ENCODE assay signal across 1 cellular context in the genomic region with DNA sequence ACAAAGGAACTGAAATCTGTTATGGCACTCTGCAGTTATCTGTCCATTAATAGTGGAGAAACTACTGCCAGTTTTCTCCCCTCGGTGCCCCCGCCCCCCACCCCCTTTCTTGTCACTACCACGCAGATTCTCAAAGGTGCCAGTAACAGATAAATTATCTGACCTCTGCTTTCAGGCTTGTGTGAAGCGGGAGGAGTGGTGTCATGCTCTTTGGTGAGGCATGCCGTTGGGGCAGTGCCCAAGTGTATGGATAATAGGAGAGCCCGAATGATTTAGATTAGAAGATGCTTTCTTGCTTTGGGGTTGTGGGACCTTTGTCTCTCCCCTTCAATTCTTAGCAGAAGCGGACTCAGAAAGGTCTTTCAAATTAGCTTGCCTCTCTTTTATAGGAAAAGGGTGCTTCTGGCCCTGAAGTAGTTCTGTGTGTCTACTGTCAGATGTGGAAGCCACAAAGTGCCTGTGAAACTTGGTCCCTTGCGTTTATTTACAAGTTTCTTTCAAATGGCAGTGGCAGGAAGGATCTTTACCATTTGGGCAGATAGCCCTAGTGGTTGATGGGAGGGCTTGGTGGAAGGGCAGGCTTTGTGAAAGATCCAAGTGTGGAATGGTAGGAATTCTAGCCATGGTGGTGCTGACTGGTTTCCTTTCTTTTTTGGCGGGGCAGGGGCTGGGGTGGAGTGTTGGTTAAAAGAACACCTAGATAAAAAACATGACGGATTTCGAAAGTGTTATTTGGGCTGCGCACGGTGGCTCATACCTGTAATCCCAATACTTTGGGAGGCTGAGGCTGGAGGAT.
TF ChIP-seq lines count a peak whose summit lies in the region.

No MANE protein-coding gene starts in this region.

TF ChIP-seq in WTC11, 78 proteins besides CTCF, POLR2A, EP300 and RAD21 (continued from another document):
- TF ChIP-seq, protein P1, sequence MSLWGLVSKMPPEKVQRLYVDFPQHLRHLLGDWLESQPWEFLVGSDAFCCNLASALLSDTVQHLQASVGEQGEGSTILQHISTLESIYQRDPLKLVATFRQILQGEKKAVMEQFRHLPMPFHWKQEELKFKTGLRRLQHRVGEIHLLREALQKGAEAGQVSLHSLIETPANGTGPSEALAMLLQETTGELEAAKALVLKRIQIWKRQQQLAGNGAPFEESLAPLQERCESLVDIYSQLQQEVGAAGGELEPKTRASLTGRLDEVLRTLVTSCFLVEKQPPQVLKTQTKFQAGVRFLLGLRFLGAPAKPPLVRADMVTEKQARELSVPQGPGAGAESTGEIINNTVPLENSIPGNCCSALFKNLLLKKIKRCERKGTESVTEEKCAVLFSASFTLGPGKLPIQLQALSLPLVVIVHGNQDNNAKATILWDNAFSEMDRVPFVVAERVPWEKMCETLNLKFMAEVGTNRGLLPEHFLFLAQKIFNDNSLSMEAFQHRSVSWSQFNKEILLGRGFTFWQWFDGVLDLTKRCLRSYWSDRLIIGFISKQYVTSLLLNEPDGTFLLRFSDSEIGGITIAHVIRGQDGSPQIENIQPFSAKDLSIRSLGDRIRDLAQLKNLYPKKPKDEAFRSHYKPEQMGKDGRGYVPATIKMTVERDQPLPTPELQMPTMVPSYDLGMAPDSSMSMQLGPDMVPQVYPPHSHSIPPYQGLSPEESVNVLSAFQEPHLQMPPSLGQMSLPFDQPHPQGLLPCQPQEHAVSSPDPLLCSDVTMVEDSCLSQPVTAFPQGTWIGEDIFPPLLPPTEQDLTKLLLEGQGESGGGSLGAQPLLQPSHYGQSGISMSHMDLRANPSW (CRISPR knock-in tag; conservative IDR thresholded peaks at IDR 0.05; ENCODE audit: low read depth) = no peak
- TF ChIP-seq, protein P2, sequence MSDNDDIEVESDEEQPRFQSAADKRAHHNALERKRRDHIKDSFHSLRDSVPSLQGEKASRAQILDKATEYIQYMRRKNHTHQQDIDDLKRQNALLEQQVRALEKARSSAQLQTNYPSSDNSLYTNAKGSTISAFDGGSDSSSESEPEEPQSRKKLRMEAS (CRISPR knock-in tag; IDR thresholded peaks at IDR 0.05) = no peak
- TF ChIP-seq ELF4 (CRISPR knock-in tag; IDR thresholded peaks at IDR 0.05; ENCODE audit: low read depth) (no peak), SMAD3 (CRISPR knock-in tag; IDR thresholded peaks at IDR 0.05; ENCODE audit: borderline replicate concordance) (no peak), GRHL2 (CRISPR knock-in tag; IDR thresholded peaks at IDR 0.05; ENCODE audit: insufficient replicate concordance, severe bottlenecking) (no peak), ZNF671 (CRISPR knock-in tag; IDR thresholded peaks at IDR 0.05) (no peak), OVOL2 (CRISPR knock-in tag; IDR thresholded peaks at IDR 0.05; ENCODE audit: borderline replicate concordance) (no peak), FOXK1 (CRISPR knock-in tag; IDR thresholded peaks at IDR 0.05) (no peak), NFE2L1 (CRISPR knock-in tag; IDR thresholded peaks at IDR 0.05) (no peak), NR1H2 (CRISPR knock-in tag; IDR thresholded peaks at IDR 0.05) (no peak)
- TF ChIP-seq, protein P3, sequence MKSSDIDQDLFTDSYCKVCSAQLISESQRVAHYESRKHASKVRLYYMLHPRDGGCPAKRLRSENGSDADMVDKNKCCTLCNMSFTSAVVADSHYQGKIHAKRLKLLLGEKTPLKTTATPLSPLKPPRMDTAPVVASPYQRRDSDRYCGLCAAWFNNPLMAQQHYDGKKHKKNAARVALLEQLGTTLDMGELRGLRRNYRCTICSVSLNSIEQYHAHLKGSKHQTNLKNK (CRISPR knock-in tag; IDR thresholded peaks at IDR 0.05) = no peak
- TF ChIP-seq, protein P4, sequence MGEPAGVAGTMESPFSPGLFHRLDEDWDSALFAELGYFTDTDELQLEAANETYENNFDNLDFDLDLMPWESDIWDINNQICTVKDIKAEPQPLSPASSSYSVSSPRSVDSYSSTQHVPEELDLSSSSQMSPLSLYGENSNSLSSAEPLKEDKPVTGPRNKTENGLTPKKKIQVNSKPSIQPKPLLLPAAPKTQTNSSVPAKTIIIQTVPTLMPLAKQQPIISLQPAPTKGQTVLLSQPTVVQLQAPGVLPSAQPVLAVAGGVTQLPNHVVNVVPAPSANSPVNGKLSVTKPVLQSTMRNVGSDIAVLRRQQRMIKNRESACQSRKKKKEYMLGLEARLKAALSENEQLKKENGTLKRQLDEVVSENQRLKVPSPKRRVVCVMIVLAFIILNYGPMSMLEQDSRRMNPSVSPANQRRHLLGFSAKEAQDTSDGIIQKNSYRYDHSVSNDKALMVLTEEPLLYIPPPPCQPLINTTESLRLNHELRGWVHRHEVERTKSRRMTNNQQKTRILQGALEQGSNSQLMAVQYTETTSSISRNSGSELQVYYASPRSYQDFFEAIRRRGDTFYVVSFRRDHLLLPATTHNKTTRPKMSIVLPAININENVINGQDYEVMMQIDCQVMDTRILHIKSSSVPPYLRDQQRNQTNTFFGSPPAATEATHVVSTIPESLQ (CRISPR knock-in tag; IDR thresholded peaks at IDR 0.05) = no peak
- TF ChIP-seq, protein P5, sequence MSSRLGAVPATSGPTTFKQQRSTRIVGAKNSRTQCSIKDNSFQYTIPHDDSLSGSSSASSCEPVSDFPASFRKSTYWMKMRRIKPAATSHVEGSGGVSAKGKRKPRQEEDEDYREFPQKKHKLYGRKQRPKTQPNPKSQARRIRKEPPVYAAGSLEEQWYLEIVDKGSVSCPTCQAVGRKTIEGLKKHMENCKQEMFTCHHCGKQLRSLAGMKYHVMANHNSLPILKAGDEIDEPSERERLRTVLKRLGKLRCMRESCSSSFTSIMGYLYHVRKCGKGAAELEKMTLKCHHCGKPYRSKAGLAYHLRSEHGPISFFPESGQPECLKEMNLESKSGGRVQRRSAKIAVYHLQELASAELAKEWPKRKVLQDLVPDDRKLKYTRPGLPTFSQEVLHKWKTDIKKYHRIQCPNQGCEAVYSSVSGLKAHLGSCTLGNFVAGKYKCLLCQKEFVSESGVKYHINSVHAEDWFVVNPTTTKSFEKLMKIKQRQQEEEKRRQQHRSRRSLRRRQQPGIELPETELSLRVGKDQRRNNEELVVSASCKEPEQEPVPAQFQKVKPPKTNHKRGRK (CRISPR knock-in tag; IDR thresholded peaks at IDR 0.05; ENCODE audit: borderline replicate concordance) = no peak
